ENCODE assay signal across 20 cellular contexts in the genomic region with DNA sequence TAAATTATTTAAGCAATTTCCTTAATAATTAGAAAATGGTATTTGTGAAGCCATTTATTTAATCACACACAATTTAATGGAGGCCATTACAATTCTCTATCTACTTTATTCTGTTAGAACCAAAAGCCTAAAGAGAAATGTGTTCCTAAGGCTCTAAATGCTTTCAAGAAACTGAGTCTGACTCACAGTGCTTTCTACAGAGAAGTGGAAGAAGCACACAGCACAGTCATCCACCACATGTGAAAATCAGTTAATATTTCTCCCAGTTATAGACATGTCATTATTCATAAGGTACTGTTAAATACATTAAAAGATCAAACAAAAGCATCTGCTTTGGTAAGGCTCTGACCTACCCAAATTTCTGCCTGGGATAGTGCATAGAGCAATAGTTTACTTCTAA.
DNase-seq lines count a peak whose midpoint lies in the region; ATAC-seq, FAIRE-seq and TF ChIP-seq lines count a peak whose summit lies in the region.
"Had no signal": no experiment of that assay in that cellular context is flagged by ENCODE, and none has a peak within 500 bp of the region (broad histone marks: within the 10 kb centered on the region; RNA-seq: fewer than 3 reads in every experiment).

No MANE protein-coding gene starts in this region.

- no peak overlapping the region for H3K4me3 Mint-ChIP-seq in Calu3 (ENCODE audit: low read depth, unreplicated experiment)
- H3K4me3 Mint-ChIP-seq: CD4-positive, CD25-positive, alpha-beta regulatory T cell had no signal

- no peak overlapping the region for H3K27ac Mint-ChIP-seq in Calu3 (ENCODE audit: unreplicated experiment)
- H3K27ac Mint-ChIP-seq: CD4-positive, CD25-positive, alpha-beta regulatory T cell had no signal

- H4K20me1 ChIP-seq in endothelial cell of umbilical vein (replicated peaks; ENCODE audit: control insufficient read depth, extremely low read depth, insufficient read depth, low read length), result no peaks in the 10 kb centered on the region
- H4K20me1 ChIP-seq: BLaER1 had no signal

- H3K4me2 ChIP-seq in endothelial cell of umbilical vein (ENCODE audit: insufficient read depth, low read length), result no peak overlapping the region
- H3K4me2 ChIP-seq: BLaER1 had no signal

- POLR2A ChIA-PET in endothelial cell of umbilical vein (lab: Charles Lee), result no interaction called here

- H3K36me3 ChIP-seq in endothelial cell of umbilical vein (ENCODE audit: control insufficient read depth in 2 of 2, extremely low read depth in 1 of 2, insufficient read depth in 2 of 2, low read length in 2 of 2), result no peaks in the 10 kb centered on the region
- H3K36me3 ChIP-seq: BLaER1 had no signal

- CTCF ChIA-PET in endothelial cell of umbilical vein (lab: Charles Lee), result no interaction called here
- CTCF ChIA-PET in Calu3 (lab: Charles Lee), result no interaction called here

- BruUV-seq in endothelial cell of umbilical vein (replicated peaks; lab: Mats Ljungman, UMichigan) (no TSS peak), Calu3 (replicated peaks; lab: Mats Ljungman, UMichigan) (no TSS peak)

- no peaks in the 10 kb centered on the region for H3K9me3 ChIP-seq in endothelial cell of umbilical vein (replicated peaks; ENCODE audit: control insufficient read depth, insufficient read depth, low read length)
- H3K9me3 ChIP-seq: BLaER1 had no signal

- no peak overlapping the region for H3K4me3 ChIP-seq in endothelial cell of umbilical vein (replicated peaks in 1 of 3; ENCODE audit: insufficient read depth in 1 of 3, low read depth in 1 of 3, low read length in 3 of 3)
- H3K4me3 ChIP-seq: BLaER1, GM23248 had no signal

- H3K9me1 ChIP-seq in endothelial cell of umbilical vein (replicated peaks; ENCODE audit: control insufficient read depth, extremely low read depth, insufficient read depth, low read length), result no peaks in the 10 kb centered on the region

- no peak overlapping the region for H3K9ac ChIP-seq in endothelial cell of umbilical vein (replicated peaks; ENCODE audit: extremely low read depth, insufficient read depth, low read length)
- H3K9ac ChIP-seq: BLaER1, GM23248 had no signal

- ATAC-seq in GM18870 (IDR thresholded peaks at IDR 0.05; ENCODE audit: unreplicated experiment), result no peak

- dilution Hi-C loops in endothelial cell of umbilical vein (cut with MboI; ENCODE audit: extremely low pct_ligation_motif_present, low sequenced_read_pairs), result no loop called here

- H3K4me1 Mint-ChIP-seq in Calu3 (ENCODE audit: low read depth, unreplicated experiment), result peaks cover 14% of the 10 kb centered on the region
- H3K4me1 Mint-ChIP-seq: CD4-positive, CD25-positive, alpha-beta regulatory T cell had no signal

- DNase-seq in ELR (ENCODE audit: low read depth) (peak; percentile 23), endothelial cell of umbilical vein (ENCODE audit: low read depth, low spot score) (no peak), glomerular visceral epithelial cell (ENCODE audit: extremely low spot score) (peak; percentile 37), renal cortical epithelial cell (ENCODE audit: low read depth) (peak; percentile 64), KG1 (lab: John Stamatoyannopoulos, UW) (no peak), Calu3 (no peak)
- no peak for DNase-seq in activated CD4-positive, alpha-beta T cell treated with anti-CD3 and anti-CD28 coated beads, Interleukin-2, amount 50 U/mL, for 1 hour
- DNase-seq: AML-193; CD4-positive, CD25-positive, alpha-beta regulatory T cell; DMS79 treated with DMSO at 0.1 percent for 48 hours; EL; GDM1; GM23248; KBM-7 had no signal

- H2AFZ ChIP-seq in endothelial cell of umbilical vein (ENCODE audit: low read depth, low read length), result no peak overlapping the region
- H2AFZ ChIP-seq: GM23248 had no signal

- H3K9me3 Mint-ChIP-seq in Calu3 (ENCODE audit: low read depth, unreplicated experiment), result no peaks in the 10 kb centered on the region
- H3K9me3 Mint-ChIP-seq: CD4-positive, CD25-positive, alpha-beta regulatory T cell had no signal

- no peak overlapping the region for H3K27ac ChIP-seq in endothelial cell of umbilical vein (ENCODE audit: insufficient read depth, low read depth, low read length)
- H3K27ac ChIP-seq: BLaER1, GM23248 had no signal

- no peaks in the 10 kb centered on the region for H3K36me3 Mint-ChIP-seq in Calu3 (ENCODE audit: insufficient read depth, unreplicated experiment)
- H3K36me3 Mint-ChIP-seq: CD4-positive, CD25-positive, alpha-beta regulatory T cell had no signal

- H3K27me3 ChIP-seq in endothelial cell of umbilical vein (ENCODE audit: control insufficient read depth in 2 of 2, insufficient read depth in 2 of 2, low read length in 2 of 2), result no peaks in the 10 kb centered on the region
- H3K27me3 ChIP-seq: BLaER1 had no signal

- no peak for FAIRE-seq in endothelial cell of umbilical vein (lab: Jason Lieb, UNC)
- FAIRE-seq: A204.1, GM12892, GM19239, H54 had no signal

- no peaks in the 10 kb centered on the region for H3K79me2 ChIP-seq in endothelial cell of umbilical vein (ENCODE audit: control insufficient read depth, insufficient read depth, low read length)

- TF ChIP-seq CTCF in endothelial cell of umbilical vein (IDR thresholded peaks at IDR 0.05; ENCODE audit: extremely low read depth in 1 of 2, insufficient read depth in 1 of 2, low read depth in 1 of 2, low read length in 2 of 2), result no peak
- no peak for TF ChIP-seq CTCF in Calu3 (IDR thresholded peaks at IDR 0.05; ENCODE audit: unreplicated experiment)

- H3K4me1 ChIP-seq in endothelial cell of umbilical vein (ENCODE audit: control insufficient read depth, extremely low read depth, insufficient read depth, low read length), result peaks cover 17% of the 10 kb centered on the region
- H3K4me1 ChIP-seq: BLaER1 had no signal

- H3K27me3 Mint-ChIP-seq in Calu3 (ENCODE audit: unreplicated experiment), result no peaks in the 10 kb centered on the region

- intact Hi-C loops in endothelial cell of umbilical vein (cut with micrococcal nuclease), result no loop called here
- intact Hi-C loops in Calu3 (cut with micrococcal nuclease; ENCODE audit: unreplicated experiment), result no loop called here

- no peak for TF ChIP-seq POLR2A in endothelial cell of umbilical vein (IDR thresholded peaks at IDR 0.05; ENCODE audit: low read depth, low read length)

TF ChIP-seq in endothelial cell of umbilical vein, 7 proteins besides CTCF, POLR2A, EP300 and RAD21:
- TF ChIP-seq MYC (IDR thresholded peaks at IDR 0.05; ENCODE audit: low read depth, low read length), result no peak
- TF ChIP-seq POLR2AphosphoS5 (IDR thresholded peaks at IDR 0.05; ENCODE audit: insufficient read depth, low read depth, low read length), result no peak
- TF ChIP-seq JUN (IDR thresholded peaks at IDR 0.05; ENCODE audit: borderline replicate concordance, insufficient read depth, insufficient read length, low read depth), result no peak
- no peak for TF ChIP-seq EZH2 (IDR thresholded peaks at IDR 0.05; ENCODE audit: borderline replicate concordance, low read depth, low read length, severe bottlenecking)
- TF ChIP-seq, protein P1, sequence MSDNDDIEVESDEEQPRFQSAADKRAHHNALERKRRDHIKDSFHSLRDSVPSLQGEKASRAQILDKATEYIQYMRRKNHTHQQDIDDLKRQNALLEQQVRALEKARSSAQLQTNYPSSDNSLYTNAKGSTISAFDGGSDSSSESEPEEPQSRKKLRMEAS (IDR thresholded peaks at IDR 0.05; ENCODE audit: insufficient read depth, insufficient read length), result no peak
- TF ChIP-seq FOS (IDR thresholded peaks at IDR 0.05; ENCODE audit: borderline replicate concordance, insufficient read depth, low read length), result peak; percentile 10
- no peak for TF ChIP-seq GATA2 (IDR thresholded peaks at IDR 0.05; ENCODE audit: insufficient read depth, insufficient read length, low read depth, low read length)
TF ChIP-seq in endothelial cell of umbilical vein: peak in this region for 1.

Comparison
In these comparisons a context has a peak if more than half of its experiments do, and no peak if none do; other contexts are left out.
1. DNase-seq: peak in ELR (single experiment), glomerular visceral epithelial cell (single experiment) and renal cortical epithelial cell (single experiment); none in endothelial cell of umbilical vein (single experiment), KG1 (single experiment), activated CD4-positive, alpha-beta T cell treated with anti-CD3 and anti-CD28 coated beads, Interleukin-2, amount 50 U/mL, for 1 hour (single experiment) and Calu3 (single experiment).